In the genomic region with DNA sequence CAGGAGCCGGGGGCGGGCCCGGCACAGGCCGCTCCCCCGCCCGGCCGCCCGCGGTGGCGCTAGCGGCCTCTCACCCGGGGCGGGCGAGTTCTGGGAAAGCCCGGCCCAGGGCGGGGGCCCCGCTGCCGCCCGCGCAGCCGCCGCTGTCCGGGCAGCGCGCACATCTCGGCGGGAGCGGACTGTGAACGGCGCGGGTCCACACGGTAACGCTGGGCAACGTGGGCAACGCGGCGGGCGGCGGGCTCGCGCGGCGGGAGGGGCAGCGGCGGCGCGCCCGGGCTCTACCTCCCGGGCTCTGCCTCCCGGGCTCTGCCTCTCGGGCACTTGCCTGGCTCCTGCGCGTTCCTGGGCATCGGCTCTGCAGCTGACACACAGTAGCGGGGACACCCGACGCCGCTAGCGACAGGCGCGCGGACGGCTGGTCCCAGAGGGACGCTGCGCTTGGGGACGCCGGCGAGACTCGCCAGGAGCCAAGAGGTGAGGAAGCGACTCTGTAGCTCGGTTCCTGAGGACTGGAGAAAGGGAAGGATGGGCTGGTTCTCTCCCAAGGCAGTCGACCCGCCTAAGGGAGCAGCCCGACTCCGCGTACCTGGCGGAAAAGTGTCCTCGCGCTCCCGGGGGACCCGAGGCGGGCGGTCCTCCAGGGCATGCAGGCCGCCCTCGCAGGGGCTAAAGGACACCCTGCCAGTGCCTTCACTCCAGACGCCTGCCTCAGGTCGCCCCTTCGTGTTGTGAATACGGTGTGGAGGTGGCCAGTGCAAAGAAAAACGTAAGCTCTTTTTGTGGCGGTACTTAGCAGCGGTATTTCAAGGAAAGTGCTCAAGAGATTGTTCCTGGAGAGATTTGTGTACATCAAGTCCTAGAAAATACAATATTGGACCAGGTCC, we compare ENCODE assay signal across 8 cellular contexts. TPM values are rescaled to one million over a fixed set of nuclear protein-coding genes. Genes with fewer than 3 reads are reported as not detected.
DNase-seq lines count a peak whose midpoint lies in the region; ATAC-seq and TF ChIP-seq lines count a peak whose summit lies in the region.

A gene (plus strand): TSS at position 150 of the 887 bp plus-strand sequence. CDS start 37,116 bp downstream, outside the sequence.

- peak; percentile 68 for ATAC-seq in GM19328 (IDR thresholded peaks at IDR 0.05; ENCODE audit: unreplicated experiment)
- ATAC-seq in HG03196 (IDR thresholded peaks at IDR 0.05; ENCODE audit: unreplicated experiment), result no peak

- peak within 1 kb of the TSS; percentile 62 to 76 for H3K27ac ChIP-seq in ascending aorta

- DNase-seq in Ammon's horn (ENCODE audit: low spot score) (peak; percentile 45), NCI-H1417 (lab: John Stamatoyannopoulos, UW) (peak; percentile 54 to 78 (median 74)), ascending aorta (ENCODE audit: low spot score in 2 of 2) (peak in 1 of 2 donors; percentile 78), hypothalamus (lab: John Stamatoyannopoulos, UW) (peak in 38 of 51 donors; percentile 7 to 67 (median 42)), retina (peak; percentile 82)
- no peak for DNase-seq in stimulated activated naive CD4-positive, alpha-beta T cell treated with Interleukin-2 at 50 U/mL for 16 hours (lab: John Stamatoyannopoulos, UW)

- H3K27me3 ChIP-seq in ascending aorta, result no peaks in the 10 kb centered on the region

- H3K36me3 ChIP-seq in ascending aorta, result no peaks in the 10 kb centered on the region

- TF ChIP-seq CTCF in ascending aorta (IDR thresholded peaks at IDR 0.05), result no peak

- intact Hi-C loops in ascending aorta (cut with DNase I), result loop anchor here (1.0 to 10.0 kb wide), 5 partner anchors 151 to 408 kb away; a partner anchor contains a TSS

- H3K4me1 ChIP-seq in ascending aorta, result peaks cover 0 to 21% of the 10 kb centered on the region in 2 donors

- no peaks in the 10 kb centered on the region for H3K9me3 ChIP-seq in ascending aorta

- H3K4me3 ChIP-seq in ascending aorta, result peak within 1 kb of the TSS; percentile 56 to 78

RNA-seq across cellular contexts. Expression of the gene that starts here (rescaled TPM):
- total RNA-seq in ascending aorta, result 3.8 TPM
